In genomic region chr17:67374329-67375053, GRCh38 we compare ENCODE assay signal across 1 cellular context.
TF ChIP-seq lines count a peak whose summit lies in the region.

No MANE protein-coding gene starts in this region.

TF ChIP-seq in HepG2, 621 proteins besides CTCF, POLR2A, EP300 and RAD21 (continued from another document and continues in another):
- TF ChIP-seq ZNF687 (CRISPR knock-in tag; IDR thresholded peaks at IDR 0.05) (peak; percentile 30; the same call in 1 of the 2 replicates), ZFX (CRISPR knock-in tag; IDR thresholded peaks at IDR 0.05; ENCODE audit: low read depth) (0 out of 2 replicates have a peak, but pooled peaks have one; percentile 25), ZNF17 (CRISPR knock-in tag; IDR thresholded peaks at IDR 0.05) (no peak), ZMYM2 (CRISPR knock-in tag; IDR thresholded peaks at IDR 0.05) (0 out of 2 replicates have a peak, but pooled peaks have one; percentile 35), SNAPC5 (CRISPR knock-in tag; IDR thresholded peaks at IDR 0.05; ENCODE audit: borderline replicate concordance) (no peak), MXI1 (IDR thresholded peaks at IDR 0.05; ENCODE audit: borderline replicate concordance, low read depth, low read length) (peak; percentile 29; the same call in 1 of the 3 replicates), HNF4G (IDR thresholded peaks at IDR 0.05; ENCODE audit: borderline replicate concordance, low read depth, low read length) (no peak), HNF4G (CRISPR knock-in tag; IDR thresholded peaks at IDR 0.05; ENCODE audit: borderline replicate concordance, low read depth) (no peak), PAX8 (CRISPR knock-in tag; IDR thresholded peaks at IDR 0.05; ENCODE audit: borderline replicate concordance) (0 out of 2 replicates have a peak, but pooled peaks have one; percentile 59), REXO4 (CRISPR knock-in tag; IDR thresholded peaks at IDR 0.05; ENCODE audit: borderline replicate concordance) (no peak), SNAPC2 (CRISPR knock-in tag; IDR thresholded peaks at IDR 0.05) (peak; percentile 29; the same call in 1 of the 2 replicates), THRA (CRISPR knock-in tag; IDR thresholded peaks at IDR 0.05; ENCODE audit: borderline replicate concordance) (0 out of 2 replicates have a peak, but pooled peaks have one; percentile 27), ARID5B (CRISPR knock-in tag; IDR thresholded peaks at IDR 0.05) (peak; percentile 48), KAT8 (CRISPR knock-in tag; IDR thresholded peaks at IDR 0.05) (0 out of 2 replicates have a peak, but pooled peaks have one; percentile 24), ZNF782 (CRISPR knock-in tag; IDR thresholded peaks at IDR 0.05; ENCODE audit: borderline replicate concordance) (no peak; the same call in 1 of the 2 replicates), ZNF180 (CRISPR knock-in tag; IDR thresholded peaks at IDR 0.05; ENCODE audit: borderline replicate concordance, low read depth) (no peak), TBX2 (CRISPR knock-in tag; IDR thresholded peaks at IDR 0.05; ENCODE audit: borderline replicate concordance) (0 out of 2 replicates have a peak, but pooled peaks have one; percentile 24), ZNF414 (CRISPR knock-in tag; IDR thresholded peaks at IDR 0.05) (no peak), ZNF138 (CRISPR knock-in tag; IDR thresholded peaks at IDR 0.05; ENCODE audit: low read depth) (no peak), DMTF1 (CRISPR knock-in tag; IDR thresholded peaks at IDR 0.05) (no peak), BCL6 (CRISPR knock-in tag; IDR thresholded peaks at IDR 0.05) (no peak), KDM2A (CRISPR knock-in tag; IDR thresholded peaks at IDR 0.05; ENCODE audit: borderline replicate concordance, low read depth) (peak; percentile 75; the same call in 1 of the 2 replicates), ZNF569 (CRISPR knock-in tag; IDR thresholded peaks at IDR 0.05; ENCODE audit: borderline replicate concordance) (no peak), ZNF563 (CRISPR knock-in tag; IDR thresholded peaks at IDR 0.05) (no peak), ZBED4 (CRISPR knock-in tag; IDR thresholded peaks at IDR 0.05; ENCODE audit: borderline replicate concordance) (no peak), SMC3 (IDR thresholded peaks at IDR 0.05; ENCODE audit: low read length) (peak; percentile 72), SALL2 (CRISPR knock-in tag; IDR thresholded peaks at IDR 0.05) (peak; percentile 37; the same call in 1 of the 2 replicates), FOXA3 (CRISPR knock-in tag; IDR thresholded peaks at IDR 0.05) (no peak), ZBTB3 (CRISPR knock-in tag; IDR thresholded peaks at IDR 0.05; ENCODE audit: borderline replicate concordance, low read depth) (no peak), KDM3A (CRISPR knock-in tag; IDR thresholded peaks at IDR 0.05; ENCODE audit: low read depth) (no peak), FOSL2 (CRISPR knock-in tag; IDR thresholded peaks at IDR 0.05) (peak; percentile 42; the same call in 1 of the 2 replicates), ZNF619 (CRISPR knock-in tag; IDR thresholded peaks at IDR 0.05) (peak; percentile 49; the same call in 1 of the 2 replicates), MIXL1 (CRISPR knock-in tag; IDR thresholded peaks at IDR 0.05) (0 out of 2 replicates have a peak, but pooled peaks have one; percentile 50), MAFK (conservative IDR thresholded peaks at IDR 0.05 in 1 of 2, IDR thresholded peaks at IDR 0.05 in 1 of 2; ENCODE audit: low read length in 2 of 2) (no peak), FOXK2 (IDR thresholded peaks at IDR 0.05) (no peak), ZNF350 (CRISPR knock-in tag; IDR thresholded peaks at IDR 0.05; ENCODE audit: borderline replicate concordance, low read depth) (peak; percentile 39; the same call in 1 of the 2 replicates), ZHX1 (CRISPR knock-in tag; IDR thresholded peaks at IDR 0.05; ENCODE audit: low read depth) (no peak)
